17 cellular contexts compared by ENCODE assay signal in the genomic region with DNA sequence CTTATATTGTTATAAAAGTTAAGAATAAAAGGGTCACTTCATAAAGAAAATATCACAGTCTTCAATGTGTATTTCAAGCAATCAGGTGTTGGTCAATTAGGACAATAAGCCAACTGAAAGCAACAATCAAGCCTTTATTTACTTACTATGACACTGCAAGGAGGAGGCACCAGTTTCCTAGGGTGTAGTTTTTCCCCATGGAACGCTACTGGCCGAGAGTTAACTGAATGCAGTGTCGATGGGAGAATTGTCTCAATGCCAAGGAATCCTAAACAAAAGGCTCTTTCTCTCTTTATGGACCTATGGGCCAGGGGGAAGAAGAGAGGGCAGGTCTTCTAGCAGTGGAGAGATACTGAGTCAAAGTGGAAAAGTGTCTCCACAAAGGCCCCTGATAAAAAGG.
A peak's percentile ranks its signal among the peaks of the same experiment; 100 is the strongest.
DNase-seq lines count a peak whose midpoint lies in the region; TF ChIP-seq lines count a peak whose summit lies in the region.
"Had no signal": no experiment of that assay in that cellular context is flagged by ENCODE, and none has a peak within 500 bp of the region (broad histone marks: within the 10 kb centered on the region; RNA-seq: fewer than 3 reads in every experiment).

No MANE protein-coding gene starts in this region.

- intact Hi-C loops in mammary epithelial cell (cut with micrococcal nuclease) (loop anchor here (5.0 kb wide), 1 partner anchor 86 kb away; no protein-coding TSS in a partner anchor), breast epithelium (cut with DNase I; ENCODE audit: low total_unique reads) (no loop called here)

- H3K79me2 ChIP-seq in mammary epithelial cell (ENCODE audit: insufficient read depth, low read length) = no peaks in the 10 kb centered on the region

- H3K36me3 ChIP-seq in mammary epithelial cell (ENCODE audit: insufficient read depth, low read length) (no peaks in the 10 kb centered on the region), breast epithelium (no peaks in the 10 kb centered on the region)
- H3K36me3 ChIP-seq: BE2C, BLaER1 had no signal

- no TSS peak for BruUV-seq in mammary epithelial cell (replicated peaks; lab: Mats Ljungman, UMichigan)

- H3K27me3 ChIP-seq in mammary epithelial cell (ENCODE audit: insufficient read depth, low read length) (no peaks in the 10 kb centered on the region), breast epithelium (no peaks in the 10 kb centered on the region)
- H3K27me3 ChIP-seq: BLaER1 had no signal

- 48% methylated on average over 3 of the region's 3 CpGs for WGBS in mammary epithelial cell (ENCODE audit: low coverage, missing lambda C conversion rate)

- H3K4me1 ChIP-seq in mammary epithelial cell (ENCODE audit: insufficient read depth, low read length) (no peaks in the 10 kb centered on the region), breast epithelium (no peaks in the 10 kb centered on the region)
- H3K4me1 ChIP-seq: BE2C, BLaER1 had no signal

- CTCF ChIA-PET in mammary epithelial cell (lab: Charles Lee; ENCODE audit: low non-redundant PET) = no interaction called here

- H2AFZ ChIP-seq in mammary epithelial cell (ENCODE audit: low read depth, low read length) = peak overlapping the region; percentile 68

- dilution Hi-C loops in mammary epithelial cell (cut with HindIII; ENCODE audit: low sequenced_read_pairs) = no loop called here

- TF ChIP-seq POLR2A in breast epithelium (IDR thresholded peaks at IDR 0.05) = no peak

- H3K27ac ChIP-seq in mammary epithelial cell (ENCODE audit: insufficient read depth, low read depth, low read length) = no peak overlapping the region
- no peak overlapping the region for H3K27ac ChIP-seq in breast epithelium
- H3K27ac ChIP-seq: 22Rv1, BLaER1 had no signal

- TF ChIP-seq CTCF in mammary epithelial cell (conservative IDR thresholded peaks at IDR 0.05 in 1 of 2, IDR thresholded peaks at IDR 0.05 in 1 of 2; ENCODE audit: extremely low read depth in 1 of 2, insufficient read depth in 1 of 2, low read depth in 1 of 2, low read length in 2 of 2) (no peak), breast epithelium (IDR thresholded peaks at IDR 0.05) (no peak)

- in situ Hi-C loops in mammary epithelial cell (cut with MboI; ENCODE audit: low sequenced_read_pairs in 2 of 2) (no loop called here), SK-MEL-5 (cut with HindIII; ENCODE audit: low pct_unique_long_range_greater_than_20kb, low sequenced_read_pairs) (no loop called here)

- no peak overlapping the region for H3K4me3 ChIP-seq in mammary epithelial cell (replicated peaks in 1 of 3; ENCODE audit: insufficient read depth in 1 of 3, low read depth in 2 of 3, low read length in 3 of 3)
- no peak overlapping the region for H3K4me3 ChIP-seq in breast epithelium
- H3K4me3 ChIP-seq: BLaER1 had no signal

- DNase-seq in mammary epithelial cell (no peak), breast epithelium (ENCODE audit: low spot score in 2 of 2) (no peak), SK-MEL-5 (ENCODE audit: low read depth, low spot score) (peak; percentile 95), SKM-1 treated with dmso at 0.1 percent for 144 hours (lab: John Stamatoyannopoulos, UW; ENCODE audit: unreplicated experiment) (no peak)
- DNase-seq in activated CD4-positive, alpha-beta T cell treated with anti-CD3 and anti-CD28 coated beads, Interleukin-2, amount 50 U/mL, for 1 hour = no peak
- DNase-seq: ACHN; BE2C; C1 segment of cervical spinal cord; Caco-2; Calu3; CD4-positive, alpha-beta memory T cell; CD4-positive, CD25-positive, alpha-beta regulatory T cell; CD8-positive, alpha-beta memory T cell; DMS79 treated with DMSO at 0.1 percent for 48 hours; GF-D8 had no signal

- H3K9me3 ChIP-seq in mammary epithelial cell (replicated peaks; ENCODE audit: insufficient read depth, low read length) = no peaks in the 10 kb centered on the region
- H3K9me3 ChIP-seq in breast epithelium = no peaks in the 10 kb centered on the region
- H3K9me3 ChIP-seq: BE2C, BLaER1, Caco-2 had no signal

- no peak overlapping the region for H3K9ac ChIP-seq in mammary epithelial cell (ENCODE audit: insufficient read depth, low read length)
- H3K9ac ChIP-seq: BLaER1 had no signal

- no peaks in the 10 kb centered on the region for H4K20me1 ChIP-seq in mammary epithelial cell (ENCODE audit: insufficient read depth, low read length)
- H4K20me1 ChIP-seq: BLaER1 had no signal

- no peak overlapping the region for H3K4me2 ChIP-seq in mammary epithelial cell (ENCODE audit: insufficient read depth, low read depth, low read length)
- H3K4me2 ChIP-seq: BLaER1 had no signal
